Comparison of ENCODE assay signal across 20 cellular contexts in the genomic region with DNA sequence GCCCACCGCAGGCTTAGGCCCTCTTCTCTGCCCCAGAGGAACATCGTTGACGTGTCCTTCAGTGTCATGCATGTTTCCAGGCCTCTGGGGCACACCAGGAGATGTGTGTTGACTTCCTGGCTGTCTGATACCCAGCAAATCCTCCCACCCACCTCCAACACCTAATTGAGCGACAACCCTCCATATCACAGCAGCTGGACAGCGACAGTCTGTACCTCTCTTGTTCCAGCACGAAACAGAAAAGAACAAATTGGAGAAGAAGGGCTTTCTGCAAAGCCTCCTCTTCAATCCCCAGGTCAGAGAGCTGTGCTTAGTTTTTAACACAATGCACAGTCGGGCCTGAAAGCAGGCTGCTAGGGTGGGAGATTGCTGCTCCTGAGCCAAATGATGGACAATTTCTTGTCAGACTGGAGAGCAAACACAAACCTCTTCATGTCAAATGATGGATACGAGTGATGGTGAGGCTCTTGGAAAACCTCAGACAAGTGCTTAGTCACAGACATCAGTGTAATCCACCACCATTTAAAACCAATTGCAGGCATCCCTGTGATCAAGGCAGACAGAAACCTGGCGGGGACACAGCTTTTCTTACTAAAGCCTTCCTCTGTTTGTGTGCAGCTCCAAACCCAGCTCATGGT.
"Had no signal": no experiment of that assay in that cellular context is flagged by ENCODE, and none has a peak within 500 bp of the region (broad histone marks: within the 10 kb centered on the region; RNA-seq: fewer than 3 reads in every experiment).

No MANE protein-coding gene starts in this region.

- H3K9me3 ChIP-seq: left lung, pancreas, right lobe of liver, thoracic aorta, upper lobe of left lung had no signal

- H3K4me2 ChIP-seq: smooth muscle cell had no signal

- DNase-seq: activated B cell treated with CpG ODN at 0.5 μM for 24 hours; activated CD4-positive, alpha-beta T cell treated with anti-CD3 and anti-CD28 coated beads, Interleukin-2, amount 10 ng/mL, durations not matched to agents 7 days and 5 days; activated CD8-positive, alpha-beta memory T cell treated with anti-CD3 and anti-CD28 coated beads, Interleukin-2, amount 50 U/mL, for 4 hours; activated naive CD4-positive, alpha-beta T cell treated with anti-CD3 and anti-CD28 coated beads for 36 hours; activated naive CD8-positive, alpha-beta T cell treated with anti-CD3 and anti-CD28 coated beads, Interleukin-2, amount 50 U/mL, for 24 hours; activated T-cell treated with anti-CD3 and anti-CD28 coated beads, Interleukin-2, amount 50 U/mL, for 4 hours; anterior cingulate cortex; caudate nucleus; dorsolateral prefrontal cortex; foreskin melanocyte; hypothalamus; kidney; left lung; pancreas; right lobe of liver; stimulated activated CD4-positive, alpha-beta T cell treated with anti-CD3 and anti-CD28 coated beads, Interleukin-4, amount 100 ng/mL, for 24 hours; upper lobe of left lung had no signal

- H3K27ac ChIP-seq: dorsolateral prefrontal cortex, left lung, pancreas, right lobe of liver, thoracic aorta, upper lobe of left lung had no signal

- H3K4me3 ChIP-seq: dorsolateral prefrontal cortex, left lung, pancreas, right lobe of liver, smooth muscle cell, thoracic aorta, upper lobe of left lung had no signal

- H3K4me1 ChIP-seq: pancreas had no signal

- H3K27me3 ChIP-seq: pancreas, right lobe of liver, upper lobe of left lung had no signal

- H3K36me3 ChIP-seq: left lung, pancreas, right lobe of liver, thoracic aorta, upper lobe of left lung had no signal

- ATAC-seq: activated naive CD8-positive, alpha-beta T cell treated with anti-CD3 and anti-CD28 coated beads, Interleukin-2, amount 50 U/mL, for 24 hours; activated T-cell treated with anti-CD3 and anti-CD28 coated beads, Interleukin-2, amount 50 U/mL, for 4 hours; left lung; pancreas; right lobe of liver; stimulated activated effector memory CD8-positive, alpha-beta T cell treated with anti-CD3 and anti-CD28 coated beads, Interleukin-12 subunit alpha, Interleukin-12 subunit beta, amount 100 ng/mL, for 72 hours had no signal
